19 cellular contexts compared by ENCODE assay signal in the genomic region with DNA sequence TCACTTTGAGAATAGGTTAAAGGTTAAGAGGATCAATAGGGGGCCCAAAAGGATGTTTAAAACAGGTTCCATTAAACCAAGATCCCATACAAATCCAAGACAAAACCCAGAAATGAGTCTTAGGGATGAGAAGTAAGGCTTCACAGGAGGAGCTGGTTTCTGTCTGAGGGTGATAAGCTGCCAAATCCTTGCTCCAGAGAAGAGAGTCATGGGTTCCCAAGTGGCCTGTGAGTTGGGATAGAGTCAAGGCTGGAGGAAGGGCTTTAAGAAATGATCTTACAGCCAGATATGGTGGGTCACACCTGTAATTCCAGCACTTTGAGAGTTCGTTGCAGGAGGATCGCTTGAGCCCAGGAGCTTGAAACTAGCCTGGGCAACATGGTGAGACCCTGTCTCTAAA.
"Had no signal": no experiment of that assay in that cellular context is flagged by ENCODE, and none has a peak within 500 bp of the region (broad histone marks: within the 10 kb centered on the region; RNA-seq: fewer than 3 reads in every experiment).

No MANE protein-coding gene starts in this region.

- H3K4me1 ChIP-seq: pancreas had no signal

- H3K9me3 ChIP-seq: colonic mucosa, left ventricle myocardium inferior, mucosa of descending colon, pancreas, tibial nerve had no signal

- H3K79me2 ChIP-seq: hepatocyte had no signal

- H2AFZ ChIP-seq: hepatocyte had no signal

- H3K27me3 ChIP-seq: colonic mucosa, hepatocyte, pancreas, tibial nerve had no signal

- H3K36me3 ChIP-seq: colonic mucosa, left ventricle myocardium inferior, pancreas, tibial nerve had no signal

- ATAC-seq: left cardiac atrium; mucosa of descending colon; naive thymus-derived CD8-positive, alpha-beta T cell; pancreas; stimulated activated memory B cell treated with anti-CD40 and anti-IgM and Interleukin-4, amounts not matched to agents 10 μg/mL and 1 μg/mL and 100 μg/mL, for 72 hours had no signal

- H3K4me3 ChIP-seq: colonic mucosa, hepatocyte, left ventricle myocardium inferior, mucosa of descending colon, pancreas, tibial nerve had no signal

- H3K4me2 ChIP-seq: hepatocyte had no signal

- DNase-seq: caudate nucleus; colonic mucosa; effector CD4-positive, alpha-beta T cell; endodermal cell; erythroblast; kidney; left cardiac atrium; left ventricle myocardium inferior; mucosa of descending colon; naive thymus-derived CD8-positive, alpha-beta T cell; nucleus accumbens; pancreas; right cardiac atrium; stimulated activated CD4-positive, alpha-beta T cell treated with anti-CD3 and anti-CD28 coated beads, Interleukin-15, amount 100 ng/mL, for 24 hours; stimulated activated CD4-positive, alpha-beta T cell treated with anti-CD3 and anti-CD28 coated beads, Interleukin-1b, Interleukin-23, amount 100 ng/mL, for 48 hours; stimulated activated CD4-positive, alpha-beta T cell treated with anti-CD3 and anti-CD28 coated beads, Interleukin-4, amount 100 ng/mL, for 24 hours had no signal
